In the genomic region with DNA sequence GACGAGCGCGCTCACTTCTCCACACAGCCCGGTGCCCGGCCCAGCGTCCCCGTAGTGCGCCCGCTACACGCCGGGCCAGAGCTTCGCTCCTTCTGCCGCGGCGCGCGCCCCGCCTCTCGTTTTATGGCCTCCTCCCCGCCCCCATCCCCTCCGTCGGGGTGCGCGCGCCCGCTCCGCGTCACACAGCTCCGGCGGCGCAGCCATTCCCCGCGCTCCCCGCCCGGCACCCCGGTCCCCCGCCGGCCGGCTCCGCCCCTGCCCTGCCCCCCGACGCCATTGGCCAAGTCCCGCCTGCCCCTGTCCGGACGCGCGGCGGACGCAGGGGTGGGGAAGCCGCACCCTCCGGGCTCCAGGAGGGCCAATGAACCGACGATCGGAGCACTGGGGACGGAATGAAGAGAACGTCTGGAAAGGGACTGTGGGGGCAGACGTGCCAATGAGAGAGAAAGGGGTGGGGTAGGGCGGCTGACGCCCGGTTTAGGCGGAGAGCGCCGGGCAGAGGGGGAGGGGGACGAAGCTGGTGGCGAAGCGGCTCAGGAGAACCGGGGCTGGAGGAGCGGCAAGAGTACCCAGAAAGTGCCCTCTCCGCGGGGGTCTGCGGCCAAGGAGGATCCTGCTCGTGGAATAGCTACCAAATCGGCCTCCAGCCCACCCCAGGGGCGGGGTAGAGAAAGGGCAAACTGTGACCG, we compare ENCODE assay signal across 1 cellular context.
TF ChIP-seq lines count a peak whose summit lies in the region.

A gene with protein sequence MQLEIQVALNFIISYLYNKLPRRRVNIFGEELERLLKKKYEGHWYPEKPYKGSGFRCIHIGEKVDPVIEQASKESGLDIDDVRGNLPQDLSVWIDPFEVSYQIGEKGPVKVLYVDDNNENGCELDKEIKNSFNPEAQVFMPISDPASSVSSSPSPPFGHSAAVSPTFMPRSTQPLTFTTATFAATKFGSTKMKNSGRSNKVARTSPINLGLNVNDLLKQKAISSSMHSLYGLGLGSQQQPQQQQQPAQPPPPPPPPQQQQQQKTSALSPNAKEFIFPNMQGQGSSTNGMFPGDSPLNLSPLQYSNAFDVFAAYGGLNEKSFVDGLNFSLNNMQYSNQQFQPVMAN (minus strand): TSS at position 94 of the 689 bp plus-strand sequence. CDS start 2,337 bp downstream, outside the sequence.

TF ChIP-seq in K562, 482 proteins besides CTCF, POLR2A, EP300 and RAD21 (continued from another document and continues in another):
- TF ChIP-seq, protein P1, sequence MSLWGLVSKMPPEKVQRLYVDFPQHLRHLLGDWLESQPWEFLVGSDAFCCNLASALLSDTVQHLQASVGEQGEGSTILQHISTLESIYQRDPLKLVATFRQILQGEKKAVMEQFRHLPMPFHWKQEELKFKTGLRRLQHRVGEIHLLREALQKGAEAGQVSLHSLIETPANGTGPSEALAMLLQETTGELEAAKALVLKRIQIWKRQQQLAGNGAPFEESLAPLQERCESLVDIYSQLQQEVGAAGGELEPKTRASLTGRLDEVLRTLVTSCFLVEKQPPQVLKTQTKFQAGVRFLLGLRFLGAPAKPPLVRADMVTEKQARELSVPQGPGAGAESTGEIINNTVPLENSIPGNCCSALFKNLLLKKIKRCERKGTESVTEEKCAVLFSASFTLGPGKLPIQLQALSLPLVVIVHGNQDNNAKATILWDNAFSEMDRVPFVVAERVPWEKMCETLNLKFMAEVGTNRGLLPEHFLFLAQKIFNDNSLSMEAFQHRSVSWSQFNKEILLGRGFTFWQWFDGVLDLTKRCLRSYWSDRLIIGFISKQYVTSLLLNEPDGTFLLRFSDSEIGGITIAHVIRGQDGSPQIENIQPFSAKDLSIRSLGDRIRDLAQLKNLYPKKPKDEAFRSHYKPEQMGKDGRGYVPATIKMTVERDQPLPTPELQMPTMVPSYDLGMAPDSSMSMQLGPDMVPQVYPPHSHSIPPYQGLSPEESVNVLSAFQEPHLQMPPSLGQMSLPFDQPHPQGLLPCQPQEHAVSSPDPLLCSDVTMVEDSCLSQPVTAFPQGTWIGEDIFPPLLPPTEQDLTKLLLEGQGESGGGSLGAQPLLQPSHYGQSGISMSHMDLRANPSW (CRISPR knock-in tag; IDR thresholded peaks at IDR 0.05) = peak; percentile 95; the same call in 1 of the 2 replicates
- TF ChIP-seq, protein P2, sequence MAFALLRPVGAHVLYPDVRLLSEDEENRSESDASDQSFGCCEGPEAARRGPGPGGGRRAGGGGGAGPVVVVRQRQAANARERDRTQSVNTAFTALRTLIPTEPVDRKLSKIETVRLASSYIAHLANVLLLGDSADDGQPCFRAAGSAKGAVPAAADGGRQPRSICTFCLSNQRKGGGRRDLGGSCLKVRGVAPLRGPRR (CRISPR knock-in tag; IDR thresholded peaks at IDR 0.05) = no peak
- TF ChIP-seq SIRT6 (IDR thresholded peaks at IDR 0.05; ENCODE audit: low read depth, low read length) = no peak
- TF ChIP-seq ZNF699 (CRISPR knock-in tag; IDR thresholded peaks at IDR 0.05; ENCODE audit: insufficient replicate concordance) = no peak
- no peak for TF ChIP-seq EHMT2 (IDR thresholded peaks at IDR 0.05)
- 0 out of 2 replicates have a peak, but pooled peaks have one; percentile 50 for TF ChIP-seq ZNF830 (CRISPR knock-in tag; IDR thresholded peaks at IDR 0.05)
- no peak for TF ChIP-seq ZNF77 (CRISPR knock-in tag; IDR thresholded peaks at IDR 0.05)
- no peak for TF ChIP-seq ZC3H8 (IDR thresholded peaks at IDR 0.05)
- TF ChIP-seq FIP1L1 (IDR thresholded peaks at IDR 0.05; ENCODE audit: low read depth, low read length, poor library complexity, severe bottlenecking) = peak; percentile 86
- TF ChIP-seq, protein P3, sequence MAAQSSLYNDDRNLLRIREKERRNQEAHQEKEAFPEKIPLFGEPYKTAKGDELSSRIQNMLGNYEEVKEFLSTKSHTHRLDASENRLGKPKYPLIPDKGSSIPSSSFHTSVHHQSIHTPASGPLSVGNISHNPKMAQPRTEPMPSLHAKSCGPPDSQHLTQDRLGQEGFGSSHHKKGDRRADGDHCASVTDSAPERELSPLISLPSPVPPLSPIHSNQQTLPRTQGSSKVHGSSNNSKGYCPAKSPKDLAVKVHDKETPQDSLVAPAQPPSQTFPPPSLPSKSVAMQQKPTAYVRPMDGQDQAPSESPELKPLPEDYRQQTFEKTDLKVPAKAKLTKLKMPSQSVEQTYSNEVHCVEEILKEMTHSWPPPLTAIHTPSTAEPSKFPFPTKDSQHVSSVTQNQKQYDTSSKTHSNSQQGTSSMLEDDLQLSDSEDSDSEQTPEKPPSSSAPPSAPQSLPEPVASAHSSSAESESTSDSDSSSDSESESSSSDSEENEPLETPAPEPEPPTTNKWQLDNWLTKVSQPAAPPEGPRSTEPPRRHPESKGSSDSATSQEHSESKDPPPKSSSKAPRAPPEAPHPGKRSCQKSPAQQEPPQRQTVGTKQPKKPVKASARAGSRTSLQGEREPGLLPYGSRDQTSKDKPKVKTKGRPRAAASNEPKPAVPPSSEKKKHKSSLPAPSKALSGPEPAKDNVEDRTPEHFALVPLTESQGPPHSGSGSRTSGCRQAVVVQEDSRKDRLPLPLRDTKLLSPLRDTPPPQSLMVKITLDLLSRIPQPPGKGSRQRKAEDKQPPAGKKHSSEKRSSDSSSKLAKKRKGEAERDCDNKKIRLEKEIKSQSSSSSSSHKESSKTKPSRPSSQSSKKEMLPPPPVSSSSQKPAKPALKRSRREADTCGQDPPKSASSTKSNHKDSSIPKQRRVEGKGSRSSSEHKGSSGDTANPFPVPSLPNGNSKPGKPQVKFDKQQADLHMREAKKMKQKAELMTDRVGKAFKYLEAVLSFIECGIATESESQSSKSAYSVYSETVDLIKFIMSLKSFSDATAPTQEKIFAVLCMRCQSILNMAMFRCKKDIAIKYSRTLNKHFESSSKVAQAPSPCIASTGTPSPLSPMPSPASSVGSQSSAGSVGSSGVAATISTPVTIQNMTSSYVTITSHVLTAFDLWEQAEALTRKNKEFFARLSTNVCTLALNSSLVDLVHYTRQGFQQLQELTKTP (IDR thresholded peaks at IDR 0.05; ENCODE audit: low read depth in 1 of 2, partially characterized antibody in 2 of 2) = peak in 1 of 2 experiments; percentile 11
- TF ChIP-seq, protein P4, sequence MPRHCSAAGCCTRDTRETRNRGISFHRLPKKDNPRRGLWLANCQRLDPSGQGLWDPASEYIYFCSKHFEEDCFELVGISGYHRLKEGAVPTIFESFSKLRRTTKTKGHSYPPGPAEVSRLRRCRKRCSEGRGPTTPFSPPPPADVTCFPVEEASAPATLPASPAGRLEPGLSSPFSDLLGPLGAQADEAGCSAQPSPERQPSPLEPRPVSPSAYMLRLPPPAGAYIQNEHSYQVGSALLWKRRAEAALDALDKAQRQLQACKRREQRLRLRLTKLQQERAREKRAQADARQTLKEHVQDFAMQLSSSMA (CRISPR knock-in tag; IDR thresholded peaks at IDR 0.05) = 0 out of 2 replicates have a peak, but pooled peaks have one; percentile 35
- TF ChIP-seq TRIM28 (IDR thresholded peaks at IDR 0.05) = no peak
- TF ChIP-seq, protein P5, sequence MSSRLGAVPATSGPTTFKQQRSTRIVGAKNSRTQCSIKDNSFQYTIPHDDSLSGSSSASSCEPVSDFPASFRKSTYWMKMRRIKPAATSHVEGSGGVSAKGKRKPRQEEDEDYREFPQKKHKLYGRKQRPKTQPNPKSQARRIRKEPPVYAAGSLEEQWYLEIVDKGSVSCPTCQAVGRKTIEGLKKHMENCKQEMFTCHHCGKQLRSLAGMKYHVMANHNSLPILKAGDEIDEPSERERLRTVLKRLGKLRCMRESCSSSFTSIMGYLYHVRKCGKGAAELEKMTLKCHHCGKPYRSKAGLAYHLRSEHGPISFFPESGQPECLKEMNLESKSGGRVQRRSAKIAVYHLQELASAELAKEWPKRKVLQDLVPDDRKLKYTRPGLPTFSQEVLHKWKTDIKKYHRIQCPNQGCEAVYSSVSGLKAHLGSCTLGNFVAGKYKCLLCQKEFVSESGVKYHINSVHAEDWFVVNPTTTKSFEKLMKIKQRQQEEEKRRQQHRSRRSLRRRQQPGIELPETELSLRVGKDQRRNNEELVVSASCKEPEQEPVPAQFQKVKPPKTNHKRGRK (tag; IDR thresholded peaks at IDR 0.05) = no peak
- TF ChIP-seq ELF2 (CRISPR knock-in tag; IDR thresholded peaks at IDR 0.05) = no peak
- no peak for TF ChIP-seq SRSF7 (optimal IDR thresholded peaks at IDR 0.05; ENCODE audit: low read depth, low read length)
- TF ChIP-seq BRCA1 (IDR thresholded peaks at IDR 0.05) = no peak
- no peak for TF ChIP-seq BRCA1 (CRISPR knock-in tag; IDR thresholded peaks at IDR 0.05)
- TF ChIP-seq SP1 (CRISPR knock-in tag; IDR thresholded peaks at IDR 0.05) = peak; percentile 83
- TF ChIP-seq TCFL5 (CRISPR knock-in tag; conservative IDR thresholded peaks at IDR 0.05) = no peak
- no peak for TF ChIP-seq BCL6 (CRISPR knock-in tag; IDR thresholded peaks at IDR 0.05)
- no peak for TF ChIP-seq SETDB1 (IDR thresholded peaks at IDR 0.05; ENCODE audit: low read length)
- 0 out of 2 replicates have a peak, but pooled peaks have one; percentile 12 for TF ChIP-seq FOXJ2 (tag; IDR thresholded peaks at IDR 0.05)
- TF ChIP-seq, protein P6, sequence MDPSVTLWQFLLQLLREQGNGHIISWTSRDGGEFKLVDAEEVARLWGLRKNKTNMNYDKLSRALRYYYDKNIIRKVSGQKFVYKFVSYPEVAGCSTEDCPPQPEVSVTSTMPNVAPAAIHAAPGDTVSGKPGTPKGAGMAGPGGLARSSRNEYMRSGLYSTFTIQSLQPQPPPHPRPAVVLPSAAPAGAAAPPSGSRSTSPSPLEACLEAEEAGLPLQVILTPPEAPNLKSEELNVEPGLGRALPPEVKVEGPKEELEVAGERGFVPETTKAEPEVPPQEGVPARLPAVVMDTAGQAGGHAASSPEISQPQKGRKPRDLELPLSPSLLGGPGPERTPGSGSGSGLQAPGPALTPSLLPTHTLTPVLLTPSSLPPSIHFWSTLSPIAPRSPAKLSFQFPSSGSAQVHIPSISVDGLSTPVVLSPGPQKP (CRISPR knock-in tag; IDR thresholded peaks at IDR 0.05) = no peak
- no peak for TF ChIP-seq ZNF586 (CRISPR knock-in tag; conservative IDR thresholded peaks at IDR 0.05)
- no peak for TF ChIP-seq ZKSCAN3 (CRISPR knock-in tag; IDR thresholded peaks at IDR 0.05)
- TF ChIP-seq HNRNPLL (IDR thresholded peaks at IDR 0.05; ENCODE audit: low read depth, low read length, poor library complexity, severe bottlenecking) = no peak
- TF ChIP-seq BCOR (IDR thresholded peaks at IDR 0.05) = no peak
- TF ChIP-seq RBBP5 (IDR thresholded peaks at IDR 0.05; ENCODE audit: borderline replicate concordance, insufficient read depth, low read length, poor library complexity, severe bottlenecking) = peak; percentile 39
- TF ChIP-seq, protein P7, sequence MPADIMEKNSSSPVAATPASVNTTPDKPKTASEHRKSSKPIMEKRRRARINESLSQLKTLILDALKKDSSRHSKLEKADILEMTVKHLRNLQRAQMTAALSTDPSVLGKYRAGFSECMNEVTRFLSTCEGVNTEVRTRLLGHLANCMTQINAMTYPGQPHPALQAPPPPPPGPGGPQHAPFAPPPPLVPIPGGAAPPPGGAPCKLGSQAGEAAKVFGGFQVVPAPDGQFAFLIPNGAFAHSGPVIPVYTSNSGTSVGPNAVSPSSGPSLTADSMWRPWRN (IDR thresholded peaks at IDR 0.05; ENCODE audit: low read depth) = no peak
- no peak for TF ChIP-seq COPS2 (conservative IDR thresholded peaks at IDR 0.05)
- TF ChIP-seq ZNF57 (CRISPR knock-in tag; IDR thresholded peaks at IDR 0.05) = 0 out of 2 replicates have a peak, but pooled peaks have one; percentile 52
- TF ChIP-seq HDGF (IDR thresholded peaks at IDR 0.05) = no peak
- peak; percentile 28; the same call in 1 of the 2 replicates for TF ChIP-seq EGR1 (conservative IDR thresholded peaks at IDR 0.05)
- peak; percentile 62 for TF ChIP-seq HCFC1 (IDR thresholded peaks at IDR 0.05; ENCODE audit: low read depth, low read length)
- peak; percentile 35 for TF ChIP-seq PCBP2 (IDR thresholded peaks at IDR 0.05; ENCODE audit: low read depth, low read length, poor library complexity, severe bottlenecking)
- TF ChIP-seq ZNF232 (CRISPR knock-in tag; IDR thresholded peaks at IDR 0.05) = no peak
- TF ChIP-seq, protein P8, sequence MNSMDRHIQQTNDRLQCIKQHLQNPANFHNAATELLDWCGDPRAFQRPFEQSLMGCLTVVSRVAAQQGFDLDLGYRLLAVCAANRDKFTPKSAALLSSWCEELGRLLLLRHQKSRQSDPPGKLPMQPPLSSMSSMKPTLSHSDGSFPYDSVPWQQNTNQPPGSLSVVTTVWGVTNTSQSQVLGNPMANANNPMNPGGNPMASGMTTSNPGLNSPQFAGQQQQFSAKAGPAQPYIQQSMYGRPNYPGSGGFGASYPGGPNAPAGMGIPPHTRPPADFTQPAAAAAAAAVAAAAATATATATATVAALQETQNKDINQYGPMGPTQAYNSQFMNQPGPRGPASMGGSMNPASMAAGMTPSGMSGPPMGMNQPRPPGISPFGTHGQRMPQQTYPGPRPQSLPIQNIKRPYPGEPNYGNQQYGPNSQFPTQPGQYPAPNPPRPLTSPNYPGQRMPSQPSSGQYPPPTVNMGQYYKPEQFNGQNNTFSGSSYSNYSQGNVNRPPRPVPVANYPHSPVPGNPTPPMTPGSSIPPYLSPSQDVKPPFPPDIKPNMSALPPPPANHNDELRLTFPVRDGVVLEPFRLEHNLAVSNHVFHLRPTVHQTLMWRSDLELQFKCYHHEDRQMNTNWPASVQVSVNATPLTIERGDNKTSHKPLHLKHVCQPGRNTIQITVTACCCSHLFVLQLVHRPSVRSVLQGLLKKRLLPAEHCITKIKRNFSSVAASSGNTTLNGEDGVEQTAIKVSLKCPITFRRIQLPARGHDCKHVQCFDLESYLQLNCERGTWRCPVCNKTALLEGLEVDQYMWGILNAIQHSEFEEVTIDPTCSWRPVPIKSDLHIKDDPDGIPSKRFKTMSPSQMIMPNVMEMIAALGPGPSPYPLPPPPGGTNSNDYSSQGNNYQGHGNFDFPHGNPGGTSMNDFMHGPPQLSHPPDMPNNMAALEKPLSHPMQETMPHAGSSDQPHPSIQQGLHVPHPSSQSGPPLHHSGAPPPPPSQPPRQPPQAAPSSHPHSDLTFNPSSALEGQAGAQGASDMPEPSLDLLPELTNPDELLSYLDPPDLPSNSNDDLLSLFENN (IDR thresholded peaks at IDR 0.05; ENCODE audit: low read depth in 2 of 2, low read length in 2 of 2) = peak in 1 of 2 experiments; percentile 84; a peak in 2 of 4 replicates
- TF ChIP-seq, protein P9, sequence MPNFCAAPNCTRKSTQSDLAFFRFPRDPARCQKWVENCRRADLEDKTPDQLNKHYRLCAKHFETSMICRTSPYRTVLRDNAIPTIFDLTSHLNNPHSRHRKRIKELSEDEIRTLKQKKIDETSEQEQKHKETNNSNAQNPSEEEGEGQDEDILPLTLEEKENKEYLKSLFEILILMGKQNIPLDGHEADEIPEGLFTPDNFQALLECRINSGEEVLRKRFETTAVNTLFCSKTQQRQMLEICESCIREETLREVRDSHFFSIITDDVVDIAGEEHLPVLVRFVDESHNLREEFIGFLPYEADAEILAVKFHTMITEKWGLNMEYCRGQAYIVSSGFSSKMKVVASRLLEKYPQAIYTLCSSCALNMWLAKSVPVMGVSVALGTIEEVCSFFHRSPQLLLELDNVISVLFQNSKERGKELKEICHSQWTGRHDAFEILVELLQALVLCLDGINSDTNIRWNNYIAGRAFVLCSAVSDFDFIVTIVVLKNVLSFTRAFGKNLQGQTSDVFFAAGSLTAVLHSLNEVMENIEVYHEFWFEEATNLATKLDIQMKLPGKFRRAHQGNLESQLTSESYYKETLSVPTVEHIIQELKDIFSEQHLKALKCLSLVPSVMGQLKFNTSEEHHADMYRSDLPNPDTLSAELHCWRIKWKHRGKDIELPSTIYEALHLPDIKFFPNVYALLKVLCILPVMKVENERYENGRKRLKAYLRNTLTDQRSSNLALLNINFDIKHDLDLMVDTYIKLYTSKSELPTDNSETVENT (CRISPR knock-in tag; IDR thresholded peaks at IDR 0.05) = peak; percentile 96
- no peak for TF ChIP-seq SMARCC2 (IDR thresholded peaks at IDR 0.05; ENCODE audit: low read depth)
- no peak for TF ChIP-seq MIER1 (IDR thresholded peaks at IDR 0.05; ENCODE audit: low read depth)
- no peak for TF ChIP-seq JUN (IDR thresholded peaks at IDR 0.05; ENCODE audit: borderline replicate concordance, low read depth, low read length)
- 0 out of 2 replicates have a peak, but pooled peaks have one; percentile 37 for TF ChIP-seq JUN (CRISPR knock-in tag; IDR thresholded peaks at IDR 0.05; ENCODE audit: borderline replicate concordance)
